ENCODE assay signal across 9 cellular contexts in genomic region chr1:149811514-149811889, GRCh38. TPM values are rescaled to one million over a fixed set of nuclear protein-coding genes. Genes with fewer than 3 reads are reported as not detected.
DNase-seq lines count a peak whose midpoint lies in the region; ATAC-seq and TF ChIP-seq lines count a peak whose summit lies in the region.
"Not testable (repeated sequence)": the region's sequence is repeated elsewhere in the genome, so short reads cannot be mapped to it uniquely, and the experiment has no call there.
"Had no signal": no experiment of that assay in that cellular context is flagged by ENCODE, and none has a peak within 500 bp of the region (broad histone marks: within the 10 kb centered on the region; RNA-seq: fewer than 3 reads in every experiment).

No MANE protein-coding gene starts in this region.

- not testable (repeated sequence) for H3K79me2 ChIP-seq in SU-DHL-6 (ENCODE audit: insufficient read depth, low read length); neural progenitor cell (ENCODE audit: low read depth)

- H3K4me3 ChIP-seq in GM12865 (ENCODE audit: low read depth, low read length) (peak overlapping the region; percentile 36), MG63 (peak overlapping the region; percentile 30), SU-DHL-6 (ENCODE audit: insufficient read depth, low read length, poor library complexity, severe bottlenecking) (peak overlapping the region; percentile 50), neural progenitor cell (peak overlapping the region; percentile 56), vagina (peak overlapping the region in 1 of 2 donors; percentile 51)

- not testable (repeated sequence) for H3K9me3 Mint-ChIP-seq in neural progenitor cell

- TF ChIP-seq POLR2A in vagina (IDR thresholded peaks at IDR 0.05) = not testable (repeated sequence)

- not testable (repeated sequence) for H3K9me2 ChIP-seq in SU-DHL-6 (replicated peaks; ENCODE audit: insufficient read depth, low read length)

- peak; percentile 64 for DNase-seq in GM12865 (ENCODE audit: low read depth)
- DNase-seq in MG63 = peak; percentile 39
- DNase-seq in astrocyte of the hippocampus (ENCODE audit: low read depth, low spot score) = peak; percentile 1
- not testable (repeated sequence) for DNase-seq in Right ventricle myocardium inferior (ENCODE audit: missing footprints); vagina (ENCODE audit: extremely low spot score in 2 of 2)
- DNase-seq in neural progenitor cell (ENCODE audit: low spot score) = peak; percentile 32

- intact Hi-C loops in Right ventricle myocardium inferior (cut with DNase I); vagina (cut with DNase I): not testable (repeated sequence)

- not testable (repeated sequence) for H3K27me3 Mint-ChIP-seq in neural progenitor cell (ENCODE audit: insufficient read depth, low read depth)

- H3K27ac ChIP-seq in SU-DHL-6 (ENCODE audit: low read depth, low read length) = peak overlapping the region; percentile 74
- not testable (repeated sequence) for H3K27ac ChIP-seq in neural progenitor cell
- H3K27ac ChIP-seq in vagina = peak overlapping the region; percentile 69

- peak overlapping the region; percentile 94 for H3K4me3 Mint-ChIP-seq in neural progenitor cell

- H3K36me3 ChIP-seq in MG63; SU-DHL-6 (ENCODE audit: low read length); neural progenitor cell; vagina: not testable (repeated sequence)

- H3K9ac ChIP-seq in SU-DHL-6 (ENCODE audit: low read length) = peak overlapping the region; percentile 28; the same call in 1 of the 2 replicates
- not testable (repeated sequence) for H3K9ac ChIP-seq in neural progenitor cell

- not testable (repeated sequence) for H3K36me3 Mint-ChIP-seq in neural progenitor cell

- ATAC-seq in HG02610 (IDR thresholded peaks at IDR 0.05; ENCODE audit: unreplicated experiment) = peak; percentile 26
- peak; percentile 3 for ATAC-seq in Right ventricle myocardium inferior

- H4K20me1 ChIP-seq in SU-DHL-6 (ENCODE audit: low read depth, low read length); neural progenitor cell (ENCODE audit: low read depth): not testable (repeated sequence)

- not testable (repeated sequence) for TF ChIP-seq CTCF in GM12865 (IDR thresholded peaks at IDR 0.05; ENCODE audit: insufficient read depth, low read depth, low read length, missing control alignments); SU-DHL-6 (IDR thresholded peaks at IDR 0.05; ENCODE audit: insufficient read depth, low read length, poor library complexity, severe bottlenecking); neural progenitor cell (IDR thresholded peaks at IDR 0.05); vagina (IDR thresholded peaks at IDR 0.05)

- H3F3A ChIP-seq in SU-DHL-6 (ENCODE audit: insufficient read depth) = peaks cover 16% of the 10 kb centered on the region
- peaks cover 22% of the 10 kb centered on the region for H3F3A ChIP-seq in neural progenitor cell (ENCODE audit: low read depth)

- H3K4me2 ChIP-seq in SU-DHL-6 (ENCODE audit: low read depth, low read length, poor library complexity, severe bottlenecking) = peak overlapping the region; percentile 53
- H3K4me2 ChIP-seq in neural progenitor cell = peak overlapping the region; percentile 82

- not testable (repeated sequence) for H3K27ac Mint-ChIP-seq in neural progenitor cell

- not testable (repeated sequence) for H3K27me3 ChIP-seq in MG63; SU-DHL-6 (ENCODE audit: low read length); neural progenitor cell; vagina

- H3K4me1 ChIP-seq in neural progenitor cell, vagina: not testable (repeated sequence)

- not testable (repeated sequence) for H3K9me3 ChIP-seq in MG63; SU-DHL-6 (ENCODE audit: insufficient read depth, low read length); neural progenitor cell (ENCODE audit: low read depth); vagina

- not testable (repeated sequence) for H3K4me1 Mint-ChIP-seq in neural progenitor cell

- H2AFZ ChIP-seq in SU-DHL-6 (ENCODE audit: low read depth, low read length, severe bottlenecking); neural progenitor cell (replicated peaks): not testable (repeated sequence)

RNA-seq across cellular contexts. Expression of gene FCGR1A, which starts 29.0 kb away (rescaled TPM):
- not detected in 2 replicates for total RNA-seq in MG63 (2014; rRNA removed; shearing (Covaris generic); ENCODE audit: low replicate concordance)
- total RNA-seq in Right ventricle myocardium inferior = 1.4 TPM
- total RNA-seq in neural progenitor cell (ENCODE audit: low replicate concordance) = not detected in 2 replicates
- 4.4 TPM for total RNA-seq in vagina
- total RNA-seq: T-helper 1 cell treated with Interleukin-12 subunit alpha and Interleukin-12 subunit beta and Interleukin-4 antibody, amounts not matched to agents 30 ng/mL and 1 ng/mL, for 36 hours had no signal
